25 cellular contexts compared by ENCODE assay signal in genomic region chr16:81869326-81869725, GRCh38.
"Had no signal": no experiment of that assay in that cellular context is flagged by ENCODE, and none has a peak within 500 bp of the region (broad histone marks: within the 10 kb centered on the region; RNA-seq: fewer than 3 reads in every experiment).

No MANE protein-coding gene starts in this region.

- ATAC-seq: left cardiac atrium; left lobe of liver; left ventricle myocardium superior; lower lobe of right lung; naive thymus-derived CD4-positive, alpha-beta T cell; pancreas; right cardiac atrium; stimulated activated naive CD8-positive, alpha-beta T cell treated with anti-CD3 and anti-CD28 coated beads, Interleukin-15, amount 100 ng/mL, for 72 hours had no signal

- H3K27ac Mint-ChIP-seq: mesothelial cell of epicardium; naive thymus-derived CD4-positive, alpha-beta T cell; natural killer cell treated with Interleukin-12 subunit alpha and Interleukin-12 subunit beta and Interleukin-15 and Interleukin-18, amount 100 ng/mL, for 72 hours; stimulated activated naive CD8-positive, alpha-beta T cell treated with anti-CD3 and anti-CD28 coated beads, Interleukin-15, amount 100 ng/mL, for 72 hours; type B pancreatic cell had no signal

- H3K9me3 Mint-ChIP-seq: mesothelial cell of epicardium; naive thymus-derived CD4-positive, alpha-beta T cell; natural killer cell treated with Interleukin-12 subunit alpha and Interleukin-12 subunit beta and Interleukin-15 and Interleukin-18, amount 100 ng/mL, for 72 hours; stimulated activated naive CD8-positive, alpha-beta T cell treated with anti-CD3 and anti-CD28 coated beads, Interleukin-15, amount 100 ng/mL, for 72 hours; type B pancreatic cell had no signal

- H3K4me3 Mint-ChIP-seq: mesothelial cell of epicardium; naive thymus-derived CD4-positive, alpha-beta T cell; natural killer cell treated with Interleukin-12 subunit alpha and Interleukin-12 subunit beta and Interleukin-15 and Interleukin-18, amount 100 ng/mL, for 72 hours; stimulated activated naive CD8-positive, alpha-beta T cell treated with anti-CD3 and anti-CD28 coated beads, Interleukin-15, amount 100 ng/mL, for 72 hours; type B pancreatic cell had no signal

- DNase-seq: hippocampal formation; kidney glomerular epithelial cell; left cardiac atrium; left ventricle myocardium superior; lower lobe of right lung; mammary epithelial cell; mesendoderm; naive thymus-derived CD4-positive, alpha-beta T cell; nucleus accumbens; pancreas; posterior cingulate gyrus; retina; right cardiac atrium; sigmoid colon; small intestine; stimulated activated CD4-positive, alpha-beta T cell treated with anti-CD3 and anti-CD28 coated beads, Interleukin-1b, Interleukin-23, amount 100 ng/mL, for 48 hours; stimulated activated CD4-positive, alpha-beta T cell treated with anti-CD3 and anti-CD28 coated beads, Interleukin-4, amount 100 ng/mL, for 1 hour; stimulated activated naive CD4-positive, alpha-beta T cell treated with Interleukin-2 at 50 U/mL for 16 hours; stimulated activated naive CD8-positive, alpha-beta T cell treated with anti-CD3 and anti-CD28 coated beads, Interleukin-15, amount 100 ng/mL, for 72 hours; substantia nigra; uterus had no signal

- H3K27me3 Mint-ChIP-seq: naive thymus-derived CD4-positive, alpha-beta T cell; natural killer cell treated with Interleukin-12 subunit alpha and Interleukin-12 subunit beta and Interleukin-15 and Interleukin-18, amount 100 ng/mL, for 72 hours had no signal

- H3K36me3 Mint-ChIP-seq: mesothelial cell of epicardium; naive thymus-derived CD4-positive, alpha-beta T cell; natural killer cell treated with Interleukin-12 subunit alpha and Interleukin-12 subunit beta and Interleukin-15 and Interleukin-18, amount 100 ng/mL, for 72 hours; type B pancreatic cell had no signal
